13 cellular contexts compared by ENCODE assay signal in genomic region chr16:23144393-23144792, GRCh38. TPM values are rescaled to one million over a fixed set of nuclear protein-coding genes. Genes with fewer than 3 reads are reported as not detected.
DNase-seq lines count a peak whose midpoint lies in the region; ATAC-seq, FAIRE-seq and TF ChIP-seq lines count a peak whose summit lies in the region.
"Not testable (repeated sequence)": the region's sequence is repeated elsewhere in the genome, so short reads cannot be mapped to it uniquely, and the experiment has no call there.
"Had no signal": no experiment of that assay in that cellular context is flagged by ENCODE, and none has a peak within 500 bp of the region (broad histone marks: within the 10 kb centered on the region; RNA-seq: fewer than 3 reads in every experiment).

No MANE protein-coding gene starts in this region.

- not testable (repeated sequence) for TF ChIP-seq CTCF in GM23338 (conservative IDR thresholded peaks at IDR 0.05; ENCODE audit: low read depth in 2 of 2); RWPE2 (IDR thresholded peaks at IDR 0.05; ENCODE audit: poor library complexity, severe bottlenecking); dorsolateral prefrontal cortex (IDR thresholded peaks at IDR 0.05 in 54 of 56, conservative IDR thresholded peaks at IDR 0.05 in 2 of 56; ENCODE audit: low read depth in 1 of 56, partially characterized antibody in 56 of 56); esophagus squamous epithelium (IDR thresholded peaks at IDR 0.05); left ventricle myocardium inferior (IDR thresholded peaks at IDR 0.05; ENCODE audit: borderline replicate concordance); HepG2 (CRISPR knock-in tag; IDR thresholded peaks at IDR 0.05)

- TF ChIP-seq EP300 in HepG2 (IDR thresholded peaks at IDR 0.05; ENCODE audit: low read depth in 2 of 2, low read length in 2 of 2); HepG2 (CRISPR knock-in tag; IDR thresholded peaks at IDR 0.05; ENCODE audit: borderline replicate concordance): not testable (repeated sequence)

- not testable (repeated sequence) for ATAC-seq in GM23338; RWPE2 (ENCODE audit: low read depth); HepG2

- H3K27me3 Mint-ChIP-seq in GM23338 (ENCODE audit: insufficient read depth, low read depth, poor library complexity), result not testable (repeated sequence)

- H3K9me3 Mint-ChIP-seq in GM23338, result not testable (repeated sequence)

- in situ Hi-C loops in HepG2 (cut with HindIII; ENCODE audit: extremely low pct_ligation_motif_present, low pct_unique_long_range_greater_than_20kb), result loop anchor here (5.0 to 10.0 kb wide), 2 partner anchors 37 to 60 kb away; no protein-coding TSS in a partner anchor

- 86 to 96% methylated on average over 9 of the region's 9 CpGs for WGBS in esophagus squamous epithelium, 2 donors
- 96% methylated on average over 9 of the region's 9 CpGs for WGBS in HepG2 (ENCODE audit: low lambda C conversion rate)

- H4K20me1 ChIP-seq in GM23338 (replicated peaks; ENCODE audit: insufficient read depth), result peaks cover 37% of the 10 kb centered on the region
- H4K20me1 ChIP-seq in HepG2 (ENCODE audit: insufficient read depth, low read length), result peaks cover 17% of the 10 kb centered on the region

- not testable (repeated sequence) for FAIRE-seq in HepG2 (lab: Jason Lieb, UNC)

- H3K79me2 ChIP-seq in GM23338 (replicated peaks; ENCODE audit: insufficient read depth), result peaks cover 89% of the 10 kb centered on the region
- peaks cover 92% of the 10 kb centered on the region for H3K79me2 ChIP-seq in HepG2 (ENCODE audit: insufficient read depth, low read length)

- not testable (repeated sequence) for H3K9me2 ChIP-seq in GM23338 (ENCODE audit: insufficient read depth)

- not testable (repeated sequence) for H3K36me3 ChIP-seq in GM23338 (ENCODE audit: insufficient read depth); RWPE2 (ENCODE audit: low read depth); esophagus squamous epithelium; left ventricle myocardium inferior; HepG2 (replicated peaks in 1 of 2; ENCODE audit: control insufficient read depth in 1 of 2, insufficient read depth in 2 of 2, low read length in 2 of 2)

- not testable (repeated sequence) for DNase-seq in GM23338 (ENCODE audit: low spot score); RWPE2 (ENCODE audit: low spot score); dorsolateral prefrontal cortex; esophagus squamous epithelium (lab: John Stamatoyannopoulos, UW); left ventricle myocardium inferior; HepG2 (ENCODE audit: low spot score); substantia nigra (lab: John Stamatoyannopoulos, UW)

- H3K27me3 ChIP-seq in GM23338 (ENCODE audit: insufficient read depth); RWPE2 (ENCODE audit: insufficient read depth, poor library complexity, severe bottlenecking); dorsolateral prefrontal cortex; esophagus squamous epithelium; left ventricle myocardium inferior (ENCODE audit: low read depth); HepG2 (ENCODE audit: control insufficient read depth in 1 of 2, insufficient read depth in 2 of 2, low read length in 2 of 2): not testable (repeated sequence)

- 0 out of 2 replicates have a peak overlapping the region, but pooled peaks have one; percentile 24 for H3K4me2 ChIP-seq in GM23338
- H3K4me2 ChIP-seq in HepG2 (ENCODE audit: low read depth, low read length), result not testable (repeated sequence)

- not testable (repeated sequence) for H3K9ac ChIP-seq in HepG2 (ENCODE audit: insufficient read depth, low read depth, low read length)

- not testable (repeated sequence) for H3K27ac Mint-ChIP-seq in GM23338

- TF ChIP-seq POLR2A in esophagus squamous epithelium (IDR thresholded peaks at IDR 0.05); HepG2 (IDR thresholded peaks at IDR 0.05; ENCODE audit: insufficient read depth in 1 of 2, low read depth in 2 of 2, low read length in 2 of 2): not testable (repeated sequence)

- CTCF ChIA-PET in HepG2 (lab: Yijun Ruan, JAX; ENCODE audit: low intra/inter-chr PET ratio, low total read pairs), result not testable (repeated sequence)

- H3K36me3 Mint-ChIP-seq in GM23338 (ENCODE audit: low read depth), result not testable (repeated sequence)

- intact Hi-C loops in dorsolateral prefrontal cortex (cut with DNase I); esophagus squamous epithelium (cut with DNase I): not testable (repeated sequence)
- intact Hi-C loops in left ventricle myocardium inferior (cut with micrococcal nuclease), result loop anchor here (10.0 kb wide), 1 partner anchor 70 kb away; no protein-coding TSS in a partner anchor
- intact Hi-C loops in HepG2 (cut with micrococcal nuclease; ENCODE audit: unreplicated experiment), result loop anchor here (5.0 kb wide), 1 partner anchor 52 kb away; no protein-coding TSS in a partner anchor

- H3K4me1 Mint-ChIP-seq in GM23338, result peaks cover 46% of the 10 kb centered on the region

- not testable (repeated sequence) for H3K4me3 ChIP-seq in GM23338; RWPE2 (ENCODE audit: severe bottlenecking); dorsolateral prefrontal cortex; esophagus squamous epithelium; left ventricle myocardium inferior; HepG2 (replicated peaks in 1 of 3; ENCODE audit: insufficient read depth in 1 of 3, low read depth in 2 of 3, low read length in 3 of 3)

- TF ChIP-seq RAD21 in HepG2 (CRISPR knock-in tag; IDR thresholded peaks at IDR 0.05), result not testable (repeated sequence)

- H3K4me1 ChIP-seq in GM23338 (ENCODE audit: insufficient read depth), result peaks cover 39% of the 10 kb centered on the region
- peaks cover 55% of the 10 kb centered on the region for H3K4me1 ChIP-seq in RWPE2 (ENCODE audit: insufficient read depth, poor library complexity, severe bottlenecking)
- H3K4me1 ChIP-seq in esophagus squamous epithelium, result peaks cover 6 to 91% (median 60%) of the 10 kb centered on the region in 3 donors
- H3K4me1 ChIP-seq in left ventricle myocardium inferior, result peaks cover 92% of the 10 kb centered on the region
- H3K4me1 ChIP-seq in HepG2 (ENCODE audit: insufficient read depth, low read length), result peaks cover 89% of the 10 kb centered on the region

- not testable (repeated sequence) for H3F3A ChIP-seq in GM23338 (replicated peaks; ENCODE audit: low read depth)

- H3K4me3 Mint-ChIP-seq in GM23338, result not testable (repeated sequence)

- POLR2A ChIA-PET in HepG2 (lab: Yijun Ruan, JAX), result not testable (repeated sequence)

- H3K9me3 ChIP-seq in RWPE2 (ENCODE audit: severe bottlenecking); esophagus squamous epithelium; left ventricle myocardium inferior (replicated peaks); HepG2 (ENCODE audit: low read length): not testable (repeated sequence)

- H2AFZ ChIP-seq in GM23338; HepG2 (ENCODE audit: low read length): not testable (repeated sequence)

- BruUV-seq in HepG2 (replicated peaks; lab: Mats Ljungman, UMichigan), result not testable (repeated sequence)

- not testable (repeated sequence) for H3K27ac ChIP-seq in GM23338 (ENCODE audit: low read depth); HepG2 (ENCODE audit: extremely low read length, insufficient read depth, low read length)
- H3K27ac ChIP-seq in RWPE2 (ENCODE audit: poor library complexity, severe bottlenecking) (peak overlapping the region; percentile 84), dorsolateral prefrontal cortex (peak overlapping the region in 51 of 59 donors; percentile 2 to 92 (median 81)), esophagus squamous epithelium (peak overlapping the region in 3 of 4 donors; percentile 80 to 97 (median 86)), left ventricle myocardium inferior (replicated peaks) (peak overlapping the region; percentile 97), substantia nigra (ENCODE audit: low read depth, low read length, poor library complexity, severe bottlenecking) (peak overlapping the region; percentile 82)

RNA-seq across cellular contexts. Expression of gene USP31, which starts 4.9 kb away (rescaled TPM):
- total RNA-seq in GM23338 (2014; rRNA removed; shearing (Covaris generic)), result 15.5 and 17.9 TPM in 2 replicates
- polyA plus RNA-seq in GM23338 (2016; fragmentation: Nextera tagmentation; extraction: Ambion mirVana), result 4.2 and 4.3 TPM in 2 replicates
- 10 to 100 TPM; 41.7 to 92.3 (median 58.4) TPM for total RNA-seq in dorsolateral prefrontal cortex
- 10 to 100 TPM in 2 of 4 donors, 1 to 10 TPM in 2; 7.8 to 29.9 (median 11.0) TPM for total RNA-seq in esophagus squamous epithelium
- 28.2 TPM for total RNA-seq in left ventricle myocardium inferior
- 22.5 and 29.1 TPM in 2 replicates for total RNA-seq in HepG2 (2016; rRNA removed; fragmentation: Illumina TruSeq; extraction: Trizol)
- 16.8 and 17.4 TPM in 2 replicates for total RNA-seq in HepG2 (2016; cell fraction: cytosol; rRNA removed; fragmentation: Illumina TruSeq; extraction: Trizol; ENCODE audit: low read depth)
- 22.8 and 25.6 TPM in 2 replicates for total RNA-seq in HepG2 (2016; cell fraction: insoluble cytoplasmic fraction; rRNA removed; fragmentation: Illumina TruSeq; extraction: Trizol)
- total RNA-seq in HepG2 (2016; cell fraction: membrane; rRNA removed; fragmentation: Illumina TruSeq; extraction: Trizol), result 29.3 and 32.3 TPM in 2 replicates
- 37.5 and 40.8 TPM in 2 replicates for total RNA-seq in HepG2 (2016; cell fraction: nucleus; rRNA removed; fragmentation: Illumina TruSeq; extraction: Trizol)
- 22.7 and 23.3 TPM in 2 replicates for polyA plus RNA-seq in HepG2 (2011; rRNA removed)
- 14.9 and 16.7 TPM in 2 replicates for polyA plus RNA-seq in HepG2 (2011; cell fraction: cytosol; rRNA removed)
- 36.6 and 36.8 TPM in 2 replicates for polyA plus RNA-seq in HepG2 (2011; cell fraction: nucleus; rRNA removed)
- polyA plus RNA-seq in HepG2 (2012), result 9.0 and 10.0 TPM in 2 replicates
- polyA plus RNA-seq in HepG2 (2016; cell fraction: cytosol; fragmentation: Illumina TruSeq; extraction: Trizol; ENCODE audit: low read depth), result 12.2 and 13.0 TPM in 2 replicates
- polyA plus RNA-seq in HepG2 (2016; cell fraction: insoluble cytoplasmic fraction; fragmentation: Illumina TruSeq; extraction: Trizol; ENCODE audit: low read depth), result 13.8 and 15.9 TPM in 2 replicates
- polyA plus RNA-seq in HepG2 (2016; cell fraction: membrane; fragmentation: Illumina TruSeq; extraction: Trizol; ENCODE audit: low read depth), result 19.9 and 22.8 TPM in 2 replicates
- polyA plus RNA-seq in HepG2 (2016; cell fraction: nucleus; fragmentation: Illumina TruSeq; extraction: Trizol; ENCODE audit: insufficient read depth, low read depth), result 23.2 and 27.3 TPM in 2 replicates
- 30.7 and 80.3 TPM in 2 replicates for polyA minus RNA-seq in HepG2 (2011; rRNA and poly(A)+ RNA removed; ENCODE audit: low replicate concordance)
- polyA minus RNA-seq in HepG2 (2011; cell fraction: cytosol; rRNA and poly(A)+ RNA removed), result 30.8 and 35.6 TPM in 2 replicates
- 109 and 122 TPM in 2 replicates for polyA minus RNA-seq in HepG2 (2011; cell fraction: nucleus; rRNA and poly(A)+ RNA removed)

RNA-seq across cellular contexts. Expression of gene SCNN1G, which starts 38.2 kb away (rescaled TPM):
- 1.1 and 1.2 TPM in 2 replicates for total RNA-seq in GM23338 (2014; rRNA removed; shearing (Covaris generic))
- 0.97 and 1.1 TPM in 2 replicates for polyA plus RNA-seq in GM23338 (2016; fragmentation: Nextera tagmentation; extraction: Ambion mirVana)
- 1 to 10 TPM in 2 of 120 experiments, under 1 TPM in 105, not detected in 13; 0.13 to 1.1 (median 0.31) TPM for total RNA-seq in dorsolateral prefrontal cortex
- total RNA-seq in esophagus squamous epithelium, result 10 to 100 TPM in 1 of 4 donors, 1 to 10 TPM in 3; 5.0 to 10.8 (median 7.0) TPM
- total RNA-seq in left ventricle myocardium inferior, result not detected
- total RNA-seq in HepG2 (2016; rRNA removed; fragmentation: Illumina TruSeq; extraction: Trizol), result not detected in 2 replicates
- not detected in 2 replicates for total RNA-seq in HepG2 (2016; cell fraction: cytosol; rRNA removed; fragmentation: Illumina TruSeq; extraction: Trizol; ENCODE audit: low read depth)
- total RNA-seq in HepG2 (2016; cell fraction: insoluble cytoplasmic fraction; rRNA removed; fragmentation: Illumina TruSeq; extraction: Trizol), result not detected in 2 replicates
- not detected in 2 replicates for total RNA-seq in HepG2 (2016; cell fraction: membrane; rRNA removed; fragmentation: Illumina TruSeq; extraction: Trizol)
- total RNA-seq in HepG2 (2016; cell fraction: nucleus; rRNA removed; fragmentation: Illumina TruSeq; extraction: Trizol), result not detected in 2 replicates
- polyA plus RNA-seq in HepG2 (2011; rRNA removed), result not detected in 2 replicates
- not detected in 2 replicates for polyA plus RNA-seq in HepG2 (2011; cell fraction: cytosol; rRNA removed)
- not detected in 2 replicates for polyA plus RNA-seq in HepG2 (2011; cell fraction: nucleus; rRNA removed)
- polyA plus RNA-seq in HepG2 (2012), result not detected in 2 replicates
- not detected in 2 replicates for polyA plus RNA-seq in HepG2 (2016; cell fraction: cytosol; fragmentation: Illumina TruSeq; extraction: Trizol; ENCODE audit: low read depth)
- not detected in 2 replicates for polyA plus RNA-seq in HepG2 (2016; cell fraction: insoluble cytoplasmic fraction; fragmentation: Illumina TruSeq; extraction: Trizol; ENCODE audit: low read depth)
- not detected in 2 replicates for polyA plus RNA-seq in HepG2 (2016; cell fraction: membrane; fragmentation: Illumina TruSeq; extraction: Trizol; ENCODE audit: low read depth)
- polyA plus RNA-seq in HepG2 (2016; cell fraction: nucleus; fragmentation: Illumina TruSeq; extraction: Trizol; ENCODE audit: insufficient read depth, low read depth), result not detected in 2 replicates
- polyA minus RNA-seq in HepG2 (2011; rRNA and poly(A)+ RNA removed; ENCODE audit: low replicate concordance), result not detected in 2 replicates
- polyA minus RNA-seq in HepG2 (2011; cell fraction: cytosol; rRNA and poly(A)+ RNA removed), result not detected in 2 replicates
- polyA minus RNA-seq in HepG2 (2011; cell fraction: nucleus; rRNA and poly(A)+ RNA removed), result not detected in 2 replicates
- total RNA-seq: A172; CD4-positive, alpha-beta T cell; CD8-positive, alpha-beta memory T cell; GM23248; H4 had no signal
- polyA plus RNA-seq: CD14-positive monocyte; CD8-positive, alpha-beta memory T cell; GM23248 had no signal
